Comparison of ENCODE assay signal across 6 cellular contexts in the genomic region with DNA sequence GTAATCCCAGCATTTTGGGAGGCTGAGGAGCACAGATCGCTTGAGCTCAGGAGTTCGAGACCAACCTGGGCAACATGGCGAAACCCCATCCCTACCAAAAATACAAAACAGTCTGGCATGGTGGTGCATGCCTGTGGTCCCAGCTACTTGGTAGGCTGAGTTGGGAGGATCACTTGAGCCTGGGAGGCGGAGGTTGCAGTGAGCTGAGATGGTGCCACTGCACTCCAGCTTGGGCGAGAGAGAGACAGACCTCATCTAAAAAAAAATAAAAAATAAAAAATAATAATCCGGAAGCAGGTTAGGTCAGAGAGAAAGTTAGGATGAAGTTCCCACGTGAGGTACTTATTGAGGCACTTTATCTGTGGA. TPM values are rescaled to one million over a fixed set of nuclear protein-coding genes. Genes with fewer than 3 reads are reported as not detected.
DNase-seq lines count a peak whose midpoint lies in the region; ATAC-seq and TF ChIP-seq lines count a peak whose summit lies in the region.
"Not testable (repeated sequence)": the region's sequence is repeated elsewhere in the genome, so short reads cannot be mapped to it uniquely, and the experiment has no call there.

No MANE protein-coding gene starts in this region.

- peaks cover 12% of the 10 kb centered on the region for H3K79me1 ChIP-seq in mesendoderm (ENCODE audit: low read length)

- WGBS in esophagus, 2 donors: 35 to 45% methylated on average over 7 of the region's 7 CpGs
- no CpG with 5 or more reads among the region's 7 CpGs for WGBS in mesendoderm (ENCODE audit: extremely low coverage, insufficient coverage, low lambda C conversion rate)
- WGBS in smooth muscle cell (ENCODE audit: low lambda C conversion rate): 70% methylated on average over 7 of the region's 7 CpGs

- peak overlapping the region; percentile 50 for H2BK5ac ChIP-seq in mesendoderm (ENCODE audit: low read length)

- TF ChIP-seq CTCF in NB4 (IDR thresholded peaks at IDR 0.05; ENCODE audit: low read depth, low read length); smooth muscle cell (IDR thresholded peaks at IDR 0.05; ENCODE audit: borderline replicate concordance, insufficient read depth, poor library complexity, severe bottlenecking): not testable (repeated sequence)

- peaks cover 35 to 52% (median 44%) of the 10 kb centered on the region in 10 experiments for H3K4me1 ChIP-seq in BLaER1 treated with 17β-estradiol and CSF1 and Interleukin-3, amounts not matched to agents 10 nM and 100 nM
- not testable (repeated sequence) for H3K4me1 ChIP-seq in esophagus (ENCODE audit: control insufficient read depth in 2 of 2, insufficient read depth in 2 of 2, low read length in 1 of 2); mesendoderm (ENCODE audit: control insufficient read depth, low read depth, low read length); smooth muscle cell (ENCODE audit: low read depth)

- peak overlapping the region; percentile 74 to 92 (median 89) for H3K9ac ChIP-seq in BLaER1 treated with 17β-estradiol and CSF1 and Interleukin-3, amounts not matched to agents 10 nM and 100 nM
- H3K9ac ChIP-seq in mesendoderm (ENCODE audit: low read length) (peak overlapping the region; percentile 87), smooth muscle cell (ENCODE audit: low read depth) (peak overlapping the region; percentile 90)

- not testable (repeated sequence) for H3K9me3 ChIP-seq in BLaER1 treated with 17β-estradiol and CSF1 and Interleukin-3, amounts not matched to agents 10 nM and 100 nM (replicated peaks in 1 of 11); esophagus (ENCODE audit: control insufficient read depth in 2 of 2, insufficient read depth in 1 of 2, low read depth in 1 of 2, low read length in 1 of 2); smooth muscle cell (replicated peaks; ENCODE audit: low read depth)

- ATAC-seq in activated naive CD4-positive, alpha-beta T cell treated with anti-CD3 and anti-CD28 coated beads, Interleukin-2, amount 50 U/mL, for 72 hours: not testable (repeated sequence)

- not testable (repeated sequence) for H3K18ac ChIP-seq in mesendoderm (ENCODE audit: low read length)

- TF ChIP-seq POLR2A in NB4 (IDR thresholded peaks at IDR 0.05; ENCODE audit: extremely low read depth, insufficient read length): not testable (repeated sequence)

- H3K27me3 ChIP-seq in BLaER1 treated with 17β-estradiol and CSF1 and Interleukin-3, amounts not matched to agents 10 nM and 100 nM; esophagus (ENCODE audit: control insufficient read depth in 1 of 2, insufficient read depth in 2 of 2, low read length in 2 of 2); mesendoderm (ENCODE audit: insufficient read depth, low read length, poor library complexity); smooth muscle cell (ENCODE audit: low read depth): not testable (repeated sequence)

- peak overlapping the region; percentile 54 to 79 (median 70) for H3K4me3 ChIP-seq in BLaER1 treated with 17β-estradiol and CSF1 and Interleukin-3, amounts not matched to agents 10 nM and 100 nM
- H3K4me3 ChIP-seq in NB4 (ENCODE audit: low read depth, low read length) (peak overlapping the region; percentile 79), esophagus (ENCODE audit: low read depth in 1 of 2, low read length in 2 of 2) (peak overlapping the region; percentile 62 to 69), mesendoderm (ENCODE audit: low read length) (peak overlapping the region; percentile 85), smooth muscle cell (peak overlapping the region; percentile 95)

- H2AK5ac ChIP-seq in mesendoderm (ENCODE audit: low read length): not testable (repeated sequence)

- peak overlapping the region; percentile 88 for H4K5ac ChIP-seq in mesendoderm (ENCODE audit: low read length)

- H3K4ac ChIP-seq in mesendoderm (ENCODE audit: low read depth, low read length): not testable (repeated sequence)

- H3K36me3 Mint-ChIP-seq in activated naive CD4-positive, alpha-beta T cell treated with anti-CD3 and anti-CD28 coated beads, Interleukin-2, amount 50 U/mL, for 72 hours: not testable (repeated sequence)

- not testable (repeated sequence) for H2BK120ac ChIP-seq in mesendoderm (ENCODE audit: low read depth, low read length)

- H3K4me2 ChIP-seq in BLaER1 treated with 17β-estradiol and CSF1 and Interleukin-3, amounts not matched to agents 10 nM and 100 nM: peak overlapping the region; percentile 67 to 90 (median 87)
- H3K4me2 ChIP-seq in mesendoderm (ENCODE audit: low read length) (peak overlapping the region; percentile 79), smooth muscle cell (peak overlapping the region; percentile 97)

- H2BK15ac ChIP-seq in mesendoderm (replicated peaks; ENCODE audit: low read depth): not testable (repeated sequence)

- H3F3A ChIP-seq in smooth muscle cell (ENCODE audit: low read depth): peaks cover 13% of the 10 kb centered on the region

- peaks cover 0 to 39% (median 35%) of the 10 kb centered on the region in 11 experiments; a peak in 19 of 22 replicates for H4K20me1 ChIP-seq in BLaER1 treated with 17β-estradiol and CSF1 and Interleukin-3, amounts not matched to agents 10 nM and 100 nM
- peaks cover 23% of the 10 kb centered on the region for H4K20me1 ChIP-seq in smooth muscle cell (ENCODE audit: low read depth)

- peak overlapping the region; percentile 91 for H2AFZ ChIP-seq in smooth muscle cell (ENCODE audit: low read depth)

- DNase-seq in NB4 (ENCODE audit: low read depth); activated naive CD4-positive, alpha-beta T cell treated with anti-CD3 and anti-CD28 coated beads, Interleukin-2, amount 50 U/mL, for 72 hours (ENCODE audit: low spot score in 2 of 2); mesendoderm; smooth muscle cell (lab: John Stamatoyannopoulos, UW; ENCODE audit: unreplicated experiment): not testable (repeated sequence)

- peak overlapping the region; percentile 94 for H3K27ac Mint-ChIP-seq in activated naive CD4-positive, alpha-beta T cell treated with anti-CD3 and anti-CD28 coated beads, Interleukin-2, amount 50 U/mL, for 72 hours

- peak overlapping the region; percentile 75 to 94 (median 87); a peak in 21 of 22 replicates for H3K27ac ChIP-seq in BLaER1 treated with 17β-estradiol and CSF1 and Interleukin-3, amounts not matched to agents 10 nM and 100 nM
- peak overlapping the region; percentile 88 to 92 for H3K27ac ChIP-seq in esophagus (ENCODE audit: low read depth in 2 of 2, low read length in 1 of 2)
- H3K27ac ChIP-seq in mesendoderm (ENCODE audit: low read depth, low read length): peak overlapping the region; percentile 20
- peak overlapping the region; percentile 77 for H3K27ac ChIP-seq in smooth muscle cell (ENCODE audit: low read depth)

- not testable (repeated sequence) for H3K23ac ChIP-seq in mesendoderm (ENCODE audit: low read length)

- peaks cover 12% of the 10 kb centered on the region for H3K79me2 ChIP-seq in mesendoderm (ENCODE audit: control insufficient read depth, insufficient read depth, low read length)
- H3K79me2 ChIP-seq in smooth muscle cell (ENCODE audit: low read depth): not testable (repeated sequence)

- not testable (repeated sequence) for H3K9me3 Mint-ChIP-seq in activated naive CD4-positive, alpha-beta T cell treated with anti-CD3 and anti-CD28 coated beads, Interleukin-2, amount 50 U/mL, for 72 hours

- H3K56ac ChIP-seq in mesendoderm (ENCODE audit: low read length): peak overlapping the region; percentile 91

- not testable (repeated sequence) for H4K8ac ChIP-seq in mesendoderm (ENCODE audit: low read depth, low read length)

- peaks cover 25 to 32% (median 30%) of the 10 kb centered on the region in 11 experiments for H3K36me3 ChIP-seq in BLaER1 treated with 17β-estradiol and CSF1 and Interleukin-3, amounts not matched to agents 10 nM and 100 nM
- H3K36me3 ChIP-seq in esophagus (ENCODE audit: control insufficient read depth in 2 of 2, insufficient read depth in 2 of 2, low read length in 1 of 2); smooth muscle cell (ENCODE audit: low read depth): not testable (repeated sequence)
- peaks cover 12% of the 10 kb centered on the region for H3K36me3 ChIP-seq in mesendoderm (ENCODE audit: control insufficient read depth, insufficient read depth, low read length)

RNA-seq across cellular contexts. Expression of gene SMARCD1, which starts 0.8 kb away (rescaled TPM):
- total RNA-seq in activated naive CD4-positive, alpha-beta T cell treated with anti-CD3 and anti-CD28 coated beads, Interleukin-2, amount 50 U/mL, for 72 hours: 10 to 100 TPM; 33.8 to 51.2 TPM
- polyA plus RNA-seq in esophagus (10 to 100 TPM in 1 of 2 donors, 1 to 10 TPM in 1; 9.8 to 17.8 TPM), smooth muscle cell (24.1 and 28.3 TPM in 2 replicates)
- 94.9 TPM for polyA plus RNA-seq in mesendoderm (2013, experiment 1 of 2)
- polyA plus RNA-seq in mesendoderm (2013, experiment 2 of 2): 97.5 TPM
- 39.6 and 47.8 TPM in 2 replicates for total RNA-seq in smooth muscle cell

RNA-seq across cellular contexts. Expression of gene GPD1, which starts 19.4 kb away (rescaled TPM):
- total RNA-seq in activated naive CD4-positive, alpha-beta T cell treated with anti-CD3 and anti-CD28 coated beads, Interleukin-2, amount 50 U/mL, for 72 hours: under 1 TPM; 0.35 to 0.46 TPM
- polyA plus RNA-seq in esophagus (under 1 TPM; 0.29 to 0.32 TPM), smooth muscle cell (0.24 TPM in 1 of 2 replicates, not detected in the other)
- polyA plus RNA-seq in mesendoderm (2013, experiment 1 of 2): 0.27 TPM
- polyA plus RNA-seq in mesendoderm (2013, experiment 2 of 2): 0.24 TPM
- not detected in 2 replicates for total RNA-seq in smooth muscle cell

RNA-seq across cellular contexts. Expression of gene ASIC1, which starts 27.0 kb away (rescaled TPM):
- 10 to 100 TPM in 1 of 2 donors, 1 to 10 TPM in 1; 2.8 to 11.7 TPM for total RNA-seq in activated naive CD4-positive, alpha-beta T cell treated with anti-CD3 and anti-CD28 coated beads, Interleukin-2, amount 50 U/mL, for 72 hours
- polyA plus RNA-seq in esophagus (1 to 10 TPM; 1.4 to 2.1 TPM), smooth muscle cell (0.69 and 1.5 TPM in 2 replicates)
- polyA plus RNA-seq in mesendoderm (2013, experiment 1 of 2): 0.59 TPM
- polyA plus RNA-seq in mesendoderm (2013, experiment 2 of 2): 0.73 TPM
- 0.36 and 0.45 TPM in 2 replicates for total RNA-seq in smooth muscle cell

RNA-seq across cellular contexts. Expression of gene COX14, which starts 27.6 kb away (rescaled TPM):
- total RNA-seq in activated naive CD4-positive, alpha-beta T cell treated with anti-CD3 and anti-CD28 coated beads, Interleukin-2, amount 50 U/mL, for 72 hours: 10 to 100 TPM; 46.0 to 48.5 TPM
- polyA plus RNA-seq in esophagus: 10 to 100 TPM; 22.8 to 56.8 TPM
- polyA plus RNA-seq in mesendoderm (2013, experiment 1 of 2): 64.1 TPM
- polyA plus RNA-seq in mesendoderm (2013, experiment 2 of 2): 58.6 TPM
- 14.7 and 18.6 TPM in 2 replicates for total RNA-seq in smooth muscle cell
- polyA plus RNA-seq in smooth muscle cell: 67.9 and 71.3 TPM in 2 replicates

RNA-seq across cellular contexts. Expression of gene RACGAP1, which starts 59.1 kb away (rescaled TPM):
- 100 to 1,000 TPM; 109 to 195 TPM for total RNA-seq in activated naive CD4-positive, alpha-beta T cell treated with anti-CD3 and anti-CD28 coated beads, Interleukin-2, amount 50 U/mL, for 72 hours
- 10 to 100 TPM in 1 of 2 donors, 1 to 10 TPM in 1; 6.0 to 16.8 TPM for polyA plus RNA-seq in esophagus
- polyA plus RNA-seq in mesendoderm (2013, experiment 1 of 2): 43.4 TPM
- 45.3 TPM for polyA plus RNA-seq in mesendoderm (2013, experiment 2 of 2)
- total RNA-seq in smooth muscle cell: 18.3 and 52.3 TPM in 2 replicates
- polyA plus RNA-seq in smooth muscle cell: 11.4 and 13.7 TPM in 2 replicates

Comparison
In these comparisons a context has a peak if more than half of its experiments do, and no peak if none do; other contexts are left out.
1. H3K27ac ChIP-seq: peak in every context shown above with its lines; median percentile 90 in esophagus; 87 in BLaER1 treated with 17β-estradiol and CSF1 and Interleukin-3, amounts not matched to agents 10 nM and 100 nM; 77 in smooth muscle cell; 20 in mesendoderm.